Comparison of ENCODE assay signal across 30 cellular contexts in genomic region chr22:22855085-22855484, GRCh38. TPM values are rescaled to one million over a fixed set of nuclear protein-coding genes. Genes with fewer than 3 reads are reported as not detected.
"Had no signal": no experiment of that assay in that cellular context is flagged by ENCODE, and none has a peak within 500 bp of the region (broad histone marks: within the 10 kb centered on the region; RNA-seq: fewer than 3 reads in every experiment).

No MANE protein-coding gene starts in this region.

- H3K36me3 Mint-ChIP-seq: activated CD8-positive, alpha-beta memory T cell treated with anti-CD3 and anti-CD28 coated beads, Interleukin-2, amount 10 ng/mL, durations not matched to agents 7 days and 5 days; activated naive CD8-positive, alpha-beta T cell treated with anti-CD3 and anti-CD28 coated beads for 36 hours; type B pancreatic cell had no signal

- H3K27ac ChIP-seq: brain microvascular endothelial cell, foreskin keratinocyte, heart right ventricle, left lung, lower lobe of right lung, neutrophil, ovary, right lobe of liver, skin epidermis, thoracic aorta, uterus, WERI-Rb-1 had no signal

- H3K27me3 Mint-ChIP-seq: activated naive CD8-positive, alpha-beta T cell treated with anti-CD3 and anti-CD28 coated beads for 36 hours had no signal

- H3K4me3 ChIP-seq: heart right ventricle, left lung, lower lobe of right lung, ovary, right lobe of liver, skin epidermis, thoracic aorta, uterus had no signal

- H3K27ac Mint-ChIP-seq: activated CD8-positive, alpha-beta memory T cell treated with anti-CD3 and anti-CD28 coated beads, Interleukin-2, amount 10 ng/mL, durations not matched to agents 7 days and 5 days; activated CD8-positive, alpha-beta T cell treated with anti-CD3 and anti-CD28 coated beads, Interleukin-2, amount 10 ng/mL, durations not matched to agents 7 days and 5 days; activated naive CD4-positive, alpha-beta T cell treated with anti-CD3 and anti-CD28 coated beads for 36 hours; activated naive CD8-positive, alpha-beta T cell treated with anti-CD3 and anti-CD28 coated beads for 36 hours; activated T-cell treated with anti-CD3 and anti-CD28 coated beads, Interleukin-2, amount 50 U/mL, for 72 hours; dendritic cell treated with granulocyte-macrophage colony-stimulating factor and Interleukin-4, amounts not matched to agents 40 ng/mL and 50 ng/mL, for 4 days; endodermal cell; nephron; stimulated activated naive CD8-positive, alpha-beta T cell treated with anti-CD3 and anti-CD28 coated beads, Interleukin-15, Interleukin-2, amounts not matched to agents 100 ng/mL and 50 ng/mL, for 24 hours; type B pancreatic cell had no signal

- DNase-seq: activated effector memory CD4-positive, alpha-beta T cell treated with Interleukin-2 at 50 U/mL for 16 hours; brain microvascular endothelial cell; caudate nucleus; foreskin keratinocyte; heart right ventricle; lower lobe of right lung; ovary; right lobe of liver; stimulated activated CD4-positive, alpha-beta T cell treated with anti-CD3 and anti-CD28 coated beads, Interleukin-12 subunit alpha, Interleukin-12 subunit beta, amount 100 ng/mL, for 4 hours; uterus had no signal

- H3K9me3 Mint-ChIP-seq: activated naive CD4-positive, alpha-beta T cell treated with anti-CD3 and anti-CD28 coated beads for 36 hours; activated naive CD8-positive, alpha-beta T cell treated with anti-CD3 and anti-CD28 coated beads for 36 hours; activated T-cell treated with anti-CD3 and anti-CD28 coated beads, Interleukin-2, amount 50 U/mL, for 72 hours; dendritic cell treated with granulocyte-macrophage colony-stimulating factor and Interleukin-4, amounts not matched to agents 40 ng/mL and 50 ng/mL, for 4 days; endodermal cell; nephron; stimulated activated naive CD8-positive, alpha-beta T cell treated with anti-CD3 and anti-CD28 coated beads, Interleukin-15, Interleukin-2, amounts not matched to agents 100 ng/mL and 50 ng/mL, for 24 hours; type B pancreatic cell had no signal

- H3K4me1 ChIP-seq: foreskin keratinocyte, heart right ventricle, left lung, lower lobe of right lung, right lobe of liver, uterus had no signal

- ATAC-seq: left lung had no signal

- H3K9me3 ChIP-seq: heart right ventricle, left lung, lower lobe of right lung, neutrophil, ovary, right lobe of liver, thoracic aorta, uterus had no signal

- H3K27me3 ChIP-seq: neutrophil, ovary, right lobe of liver, uterus had no signal

- H3K4me1 Mint-ChIP-seq: activated CD8-positive, alpha-beta memory T cell treated with anti-CD3 and anti-CD28 coated beads, Interleukin-2, amount 10 ng/mL, durations not matched to agents 7 days and 5 days; endodermal cell; nephron had no signal

- H3K36me3 ChIP-seq: brain microvascular endothelial cell, heart right ventricle, left lung, lower lobe of right lung, neutrophil, ovary, right lobe of liver, thoracic aorta, uterus, WERI-Rb-1 had no signal

- H3K4me3 Mint-ChIP-seq: activated CD8-positive, alpha-beta memory T cell treated with anti-CD3 and anti-CD28 coated beads, Interleukin-2, amount 10 ng/mL, durations not matched to agents 7 days and 5 days; activated CD8-positive, alpha-beta T cell treated with anti-CD3 and anti-CD28 coated beads, Interleukin-2, amount 10 ng/mL, durations not matched to agents 7 days and 5 days; activated naive CD4-positive, alpha-beta T cell treated with anti-CD3 and anti-CD28 coated beads for 36 hours; activated naive CD8-positive, alpha-beta T cell treated with anti-CD3 and anti-CD28 coated beads for 36 hours; activated T-cell treated with anti-CD3 and anti-CD28 coated beads, Interleukin-2, amount 50 U/mL, for 72 hours; dendritic cell treated with granulocyte-macrophage colony-stimulating factor and Interleukin-4, amounts not matched to agents 40 ng/mL and 50 ng/mL, for 4 days; endodermal cell; nephron; stimulated activated naive CD8-positive, alpha-beta T cell treated with anti-CD3 and anti-CD28 coated beads, Interleukin-15, Interleukin-2, amounts not matched to agents 100 ng/mL and 50 ng/mL, for 24 hours; type B pancreatic cell had no signal

RNA-seq across cellular contexts. Expression of gene IGLL5, which starts 32.5 kb away (rescaled TPM):
- total RNA-seq: activated CD8-positive, alpha-beta memory T cell treated with anti-CD3 and anti-CD28 coated beads, Interleukin-2, amount 10 ng/mL, durations not matched to agents 7 days and 5 days; activated CD8-positive, alpha-beta T cell treated with anti-CD3 and anti-CD28 coated beads, Interleukin-2, amount 10 ng/mL, durations not matched to agents 7 days and 5 days; activated naive CD4-positive, alpha-beta T cell treated with anti-CD3 and anti-CD28 coated beads for 36 hours; activated T-cell treated with anti-CD3 and anti-CD28 coated beads, Interleukin-2, amount 50 U/mL, for 72 hours; astrocyte; endodermal cell; foreskin keratinocyte; glomerular endothelial cell; progenitor cell of endocrine pancreas; renal cortical epithelial cell; T-helper 1 cell treated with Interleukin-12 subunit alpha and Interleukin-12 subunit beta and Interleukin-4 antibody, amounts not matched to agents 30 ng/mL and 1 ng/mL, for 36 hours had no signal
- polyA plus RNA-seq: foreskin keratinocyte had no signal
